8 cellular contexts compared by ENCODE assay signal in the genomic region with DNA sequence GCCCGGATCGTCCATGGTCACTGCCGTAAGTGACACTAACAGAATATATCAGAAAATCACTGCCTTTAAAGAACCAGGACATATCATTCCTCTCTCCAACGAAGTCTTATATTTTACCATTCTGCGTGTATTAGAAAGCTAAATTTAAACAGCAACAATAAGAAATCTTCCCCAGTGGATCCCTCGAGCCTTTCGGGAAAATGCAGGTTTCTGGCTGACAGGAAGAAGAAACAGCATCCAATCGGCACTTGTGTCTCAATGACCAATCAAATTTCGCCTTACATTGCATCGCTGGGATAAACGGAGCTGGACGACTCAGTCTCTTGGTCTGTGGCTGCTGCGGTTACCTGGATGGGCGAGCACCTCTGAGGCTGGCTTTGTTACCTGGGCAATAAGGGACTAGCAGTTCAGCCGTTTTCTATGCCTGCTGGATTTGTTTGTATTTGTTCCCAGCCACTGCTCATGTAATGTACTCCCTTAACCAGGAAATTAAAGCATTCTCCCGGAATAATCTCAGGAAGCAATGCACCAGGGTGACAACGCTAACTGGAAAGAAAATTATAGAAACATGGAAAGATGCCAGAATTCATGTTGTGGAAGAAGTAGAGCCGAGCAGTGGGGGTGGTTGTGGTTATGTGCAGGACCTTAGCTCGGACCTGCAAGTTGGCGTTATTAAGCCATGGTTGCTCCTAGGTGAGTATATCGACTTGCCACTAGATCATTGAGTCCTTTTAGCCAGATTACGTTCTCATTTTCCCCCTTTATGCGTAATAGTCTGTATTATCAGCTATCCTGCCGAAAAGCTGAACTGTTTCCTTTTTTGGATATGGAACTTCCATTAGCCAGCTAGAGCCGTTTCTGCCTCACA. TPM values are rescaled to one million over a fixed set of nuclear protein-coding genes. Genes with fewer than 3 reads are reported as not detected.
DNase-seq lines count a peak whose midpoint lies in the region; ATAC-seq and TF ChIP-seq lines count a peak whose summit lies in the region.

Gene DUSP19 (plus strand): TSS at position 281 of the 868 bp plus-strand sequence. CDS start 187 bp downstream, at position 468.

- DNase-seq in DND-41 (peak; percentile 38), KG1 (lab: John Stamatoyannopoulos, UW) (peak; percentile 88), activated T-helper 1 cell treated with Interleukin-2 at 50 U/mL for 16 hours (ENCODE audit: low read depth) (peak; percentile 58), fibroblast of lung (ENCODE audit: low read depth in 2 of 2) (peak; percentile 88 to 94)
- DNase-seq in naive thymus-derived CD4-positive, alpha-beta T cell = peak; percentile 55 to 84 (median 75)

- H3K9me3 ChIP-seq in DND-41 (ENCODE audit: insufficient read depth, low read length, severe bottlenecking) = no peaks in the 10 kb centered on the region
- no peaks in the 10 kb centered on the region for H3K9me3 ChIP-seq in fibroblast of lung (ENCODE audit: control insufficient read depth, insufficient read depth, low read depth, low read length)
- H3K9me3 ChIP-seq in naive thymus-derived CD4-positive, alpha-beta T cell (ENCODE audit: control insufficient read depth in 2 of 3, low read length in 3 of 3) = no peaks in the 10 kb centered on the region

- no peak within 1 kb of the TSS for H3K4me2 ChIP-seq in DND-41 (ENCODE audit: insufficient read depth, low read length)
- peak within 1 kb of the TSS; percentile 97 for H3K4me2 ChIP-seq in fibroblast of lung (ENCODE audit: extremely low read depth, insufficient read depth, low read length)

- H3K4me1 Mint-ChIP-seq in naive thymus-derived CD4-positive, alpha-beta T cell = peaks cover 5 to 17% (median 8%) of the 10 kb centered on the region in 7 donors
- H3K4me1 Mint-ChIP-seq in stimulated activated memory B cell treated with anti-CD40 and anti-IgM and Interleukin-4, amounts not matched to agents 10 μg/mL and 1 μg/mL and 100 μg/mL, for 72 hours = peaks cover 6% of the 10 kb centered on the region

- H3K36me3 ChIP-seq in DND-41 (ENCODE audit: insufficient read depth, low read length) (no peaks in the 10 kb centered on the region), fibroblast of lung (ENCODE audit: control insufficient read depth, insufficient read depth, low read length) (no peaks in the 10 kb centered on the region)
- peaks cover 0 to 3% (median 0%) of the 10 kb centered on the region in 3 experiments for H3K36me3 ChIP-seq in naive thymus-derived CD4-positive, alpha-beta T cell (ENCODE audit: control insufficient read depth in 2 of 3, insufficient read depth in 3 of 3, low read length in 3 of 3)

- intact Hi-C loops in naive thymus-derived CD4-positive, alpha-beta T cell (cut with micrococcal nuclease) = loop anchor here (1.0 kb wide), 2 partner anchors 40 to 46 kb away; partner anchors contain the start of genes NCKAP1 (in 2 of the 2) and NUP35 (in 2 of the 2)

- peak within 1 kb of the TSS; percentile 48 to 92 (median 76) for H3K27ac Mint-ChIP-seq in naive thymus-derived CD4-positive, alpha-beta T cell
- peak within 1 kb of the TSS; percentile 82 for H3K27ac Mint-ChIP-seq in stimulated activated memory B cell treated with anti-CD40 and anti-IgM and Interleukin-4, amounts not matched to agents 10 μg/mL and 1 μg/mL and 100 μg/mL, for 72 hours

- no peak within 1 kb of the TSS for H3K27ac ChIP-seq in DND-41 (ENCODE audit: low read length)
- H3K27ac ChIP-seq in fibroblast of lung (ENCODE audit: insufficient read depth, low read length) = peak within 1 kb of the TSS; percentile 34
- peak within 1 kb of the TSS; percentile 63 for H3K27ac ChIP-seq in naive thymus-derived CD4-positive, alpha-beta T cell (ENCODE audit: low read depth, low read length)

- H3K27me3 Mint-ChIP-seq in naive thymus-derived CD4-positive, alpha-beta T cell = peaks cover 0 to 13% (median 0%) of the 10 kb centered on the region in 5 donors
- no peaks in the 10 kb centered on the region for H3K27me3 Mint-ChIP-seq in stimulated activated memory B cell treated with anti-CD40 and anti-IgM and Interleukin-4, amounts not matched to agents 10 μg/mL and 1 μg/mL and 100 μg/mL, for 72 hours

- H3K9me3 Mint-ChIP-seq in naive thymus-derived CD4-positive, alpha-beta T cell = no peaks in the 10 kb centered on the region
- no peaks in the 10 kb centered on the region for H3K9me3 Mint-ChIP-seq in stimulated activated memory B cell treated with anti-CD40 and anti-IgM and Interleukin-4, amounts not matched to agents 10 μg/mL and 1 μg/mL and 100 μg/mL, for 72 hours

- H3K36me3 Mint-ChIP-seq in naive thymus-derived CD4-positive, alpha-beta T cell = no peaks in the 10 kb centered on the region
- no peaks in the 10 kb centered on the region for H3K36me3 Mint-ChIP-seq in stimulated activated memory B cell treated with anti-CD40 and anti-IgM and Interleukin-4, amounts not matched to agents 10 μg/mL and 1 μg/mL and 100 μg/mL, for 72 hours

- H4K20me1 ChIP-seq in DND-41 (ENCODE audit: insufficient read depth, low read length) (no peaks in the 10 kb centered on the region), fibroblast of lung (ENCODE audit: control insufficient read depth, extremely low read depth, insufficient read depth, low read length) (no peaks in the 10 kb centered on the region)

- H3K4me3 ChIP-seq in DND-41 (ENCODE audit: low read depth in 1 of 2, low read length in 2 of 2) (no peak within 1 kb of the TSS), fibroblast of lung (replicated peaks in 1 of 4; ENCODE audit: control extremely low read depth in 1 of 4, insufficient read depth in 1 of 4, low read depth in 3 of 4, low read length in 4 of 4) (peak within 1 kb of the TSS; percentile 63 to 96 (median 67))
- peak within 1 kb of the TSS; percentile 82 for H3K4me3 ChIP-seq in naive thymus-derived CD4-positive, alpha-beta T cell (ENCODE audit: low read length)

- H3K4me1 ChIP-seq in DND-41 (ENCODE audit: insufficient read depth, low read length) (no peaks in the 10 kb centered on the region), fibroblast of lung (ENCODE audit: control insufficient read depth, extremely low read depth, insufficient read depth, low read length) (no peaks in the 10 kb centered on the region)
- no peaks in the 10 kb centered on the region for H3K4me1 ChIP-seq in naive thymus-derived CD4-positive, alpha-beta T cell (ENCODE audit: control insufficient read depth in 2 of 2, insufficient read depth in 2 of 2, low read length in 2 of 2)

- TF ChIP-seq CTCF in DND-41 (IDR thresholded peaks at IDR 0.05; ENCODE audit: borderline replicate concordance, extremely low read depth, low read length, poor library complexity, severe bottlenecking) = no peak
- no peak for TF ChIP-seq CTCF in fibroblast of lung (conservative IDR thresholded peaks at IDR 0.05 in 1 of 2, IDR thresholded peaks at IDR 0.05 in 1 of 2; ENCODE audit: low read depth in 1 of 2, low read length in 2 of 2)

- peaks cover 7% of the 10 kb centered on the region for H3K27me3 ChIP-seq in DND-41 (ENCODE audit: insufficient read depth, low read length, poor library complexity)
- H3K27me3 ChIP-seq in fibroblast of lung (ENCODE audit: control insufficient read depth, insufficient read depth, low read length) = peaks cover 10% of the 10 kb centered on the region
- no peaks in the 10 kb centered on the region for H3K27me3 ChIP-seq in naive thymus-derived CD4-positive, alpha-beta T cell (ENCODE audit: control insufficient read depth in 2 of 2, insufficient read depth in 2 of 2, low read length in 2 of 2)

- no peak within 1 kb of the TSS for H3K9ac ChIP-seq in DND-41 (ENCODE audit: low read depth, low read length)
- peak within 1 kb of the TSS; percentile 43 for H3K9ac ChIP-seq in fibroblast of lung (ENCODE audit: insufficient read depth, low read length)

- no peak within 1 kb of the TSS for H2AFZ ChIP-seq in DND-41 (ENCODE audit: low read depth, low read length)
- peak within 1 kb of the TSS; percentile 91 for H2AFZ ChIP-seq in fibroblast of lung (ENCODE audit: low read length)

- CTCF ChIA-PET in naive thymus-derived CD4-positive, alpha-beta T cell (lab: Charles Lee) = interaction anchor here (0.7 kb wide), 1 partner anchor 98 kb away, joined by 3 read pairs; no protein-coding TSS in a partner anchor

- POLR2A ChIA-PET in naive thymus-derived CD4-positive, alpha-beta T cell (lab: Charles Lee) = interaction anchor here (0.6 to 1.6 kb wide), 3 partner anchors 8 to 46 kb away, joined by 3 to 4 read pairs (median 3); partner anchors contain the start of gene NUP35

- no peaks in the 10 kb centered on the region for H3K79me2 ChIP-seq in DND-41 (ENCODE audit: insufficient read depth, low read length)
- no peaks in the 10 kb centered on the region for H3K79me2 ChIP-seq in fibroblast of lung (ENCODE audit: control insufficient read depth, insufficient read depth, low read length)

- H3K4me3 Mint-ChIP-seq in naive thymus-derived CD4-positive, alpha-beta T cell = peak within 1 kb of the TSS; percentile 90 to 98 (median 97)
- H3K4me3 Mint-ChIP-seq in stimulated activated memory B cell treated with anti-CD40 and anti-IgM and Interleukin-4, amounts not matched to agents 10 μg/mL and 1 μg/mL and 100 μg/mL, for 72 hours = peak within 1 kb of the TSS; percentile 94

- ATAC-seq in DND-41 (ENCODE audit: insufficient read depth, low read depth) = 0 out of 3 replicates have a peak, but pooled peaks have one; percentile 37
- ATAC-seq in GM21737 (IDR thresholded peaks at IDR 0.05; ENCODE audit: unreplicated experiment) = peak; percentile 94
- ATAC-seq in naive thymus-derived CD4-positive, alpha-beta T cell = peak; percentile 83
- peak; percentile 84 for ATAC-seq in stimulated activated memory B cell treated with anti-CD40 and anti-IgM and Interleukin-4, amounts not matched to agents 10 μg/mL and 1 μg/mL and 100 μg/mL, for 72 hours

TF ChIP-seq in PFSK-1, 5 proteins besides CTCF, POLR2A, EP300 and RAD21 (continues in another document):
- TF ChIP-seq POLR2AphosphoS5 (IDR thresholded peaks at IDR 0.05; ENCODE audit: low read depth, low read length) = peak; percentile 97
- no peak for TF ChIP-seq FOXP2 (optimal IDR thresholded peaks at IDR 0.05; ENCODE audit: borderline replicate concordance, extremely low read depth, extremely low read length, insufficient read depth)
- 0 out of 2 replicates have a peak, but pooled peaks have one; percentile 11 for TF ChIP-seq SIN3A (IDR thresholded peaks at IDR 0.05; ENCODE audit: borderline replicate concordance, insufficient read depth, low read length)

RNA-seq across cellular contexts. Expression of gene DUSP19, which starts in this region (rescaled TPM):
- 0.05 TPM for polyA plus RNA-seq in PFSK-1 (2012; ENCODE audit: insufficient read length, low read depth)
- 5.1 and 7.4 TPM in 2 replicates for total RNA-seq in fibroblast of lung
- polyA plus RNA-seq in fibroblast of lung = 2.4 and 2.6 TPM in 2 replicates
- 0.85 and 1.1 TPM in 2 replicates for polyA plus RNA-seq in fibroblast of lung (2012)
- polyA minus RNA-seq in fibroblast of lung (ENCODE audit: low replicate concordance) = 1.1 and 1.7 TPM in 2 replicates
- 1 to 10 TPM in 4 of 5 experiments, under 1 TPM in 1; 0.92 to 3.3 (median 1.2) TPM for total RNA-seq in naive thymus-derived CD4-positive, alpha-beta T cell
- under 1 TPM; 0.66 to 0.99 TPM for polyA plus RNA-seq in naive thymus-derived CD4-positive, alpha-beta T cell

Comparison
In these comparisons a context has a peak if more than half of its experiments do, and no peak if none do; other contexts are left out.
1. ATAC-seq: peak in every context shown above with its lines; median percentile 94 in GM21737; 84 in stimulated activated memory B cell treated with anti-CD40 and anti-IgM and Interleukin-4, amounts not matched to agents 10 μg/mL and 1 μg/mL and 100 μg/mL, for 72 hours; 83 in naive thymus-derived CD4-positive, alpha-beta T cell; 37 in DND-41.
2. DNase-seq: peak in every context shown above with its lines; median percentile 91 in fibroblast of lung; 88 in KG1; 75 in naive thymus-derived CD4-positive, alpha-beta T cell; 58 in activated T-helper 1 cell treated with Interleukin-2 at 50 U/mL for 16 hours; 38 in DND-41.
3. H3K4me3 ChIP-seq: peak in fibroblast of lung (4 of 4) and naive thymus-derived CD4-positive, alpha-beta T cell (single experiment); none in DND-41 (0 of 2).